ENCODE assay signal across 12 cellular contexts in genomic region chr11:124898711-124899110, GRCh38. TPM values are rescaled to one million over a fixed set of nuclear protein-coding genes. Genes with fewer than 3 reads are reported as not detected.
DNase-seq lines count a peak whose midpoint lies in the region; ATAC-seq lines count a peak whose summit lies in the region.
"Had no signal": no experiment of that assay in that cellular context is flagged by ENCODE, and none has a peak within 500 bp of the region (broad histone marks: within the 10 kb centered on the region; RNA-seq: fewer than 3 reads in every experiment).

No MANE protein-coding gene starts in this region.

- no peaks in the 10 kb centered on the region for H3K27me3 ChIP-seq in naive thymus-derived CD4-positive, alpha-beta T cell (ENCODE audit: control insufficient read depth in 2 of 2, insufficient read depth in 2 of 2, low read length in 2 of 2)

- POLR2A ChIA-PET in naive thymus-derived CD4-positive, alpha-beta T cell (lab: Charles Lee): no interaction called here

- no peak overlapping the region for H3K27ac Mint-ChIP-seq in naive thymus-derived CD4-positive, alpha-beta T cell
- H3K27ac Mint-ChIP-seq: IgD-negative memory B cell; stimulated activated effector memory CD8-positive, alpha-beta T cell treated with anti-CD3 and anti-CD28 coated beads, Interleukin-12 subunit alpha, Interleukin-12 subunit beta, amount 100 ng/mL, for 72 hours had no signal

- H3K4me1 Mint-ChIP-seq in naive thymus-derived CD4-positive, alpha-beta T cell: peaks cover 0 to 10% (median 6%) of the 10 kb centered on the region in 7 donors

- no peak overlapping the region for H3K4me3 ChIP-seq in naive thymus-derived CD4-positive, alpha-beta T cell (ENCODE audit: low read length)

- intact Hi-C loops in naive thymus-derived CD4-positive, alpha-beta T cell (cut with micrococcal nuclease): no loop called here

- CTCF ChIA-PET in naive thymus-derived CD4-positive, alpha-beta T cell (lab: Charles Lee): interaction anchor here (0.6 to 1.1 kb wide), 2 partner anchors 18 to 51 kb away, joined by 3 to 5 read pairs; no protein-coding TSS in a partner anchor

- H3K36me3 Mint-ChIP-seq in naive thymus-derived CD4-positive, alpha-beta T cell: peaks cover 0 to 3% (median 0%) of the 10 kb centered on the region in 5 donors
- H3K36me3 Mint-ChIP-seq: stimulated activated effector memory CD8-positive, alpha-beta T cell treated with anti-CD3 and anti-CD28 coated beads, Interleukin-12 subunit alpha, Interleukin-12 subunit beta, amount 100 ng/mL, for 72 hours had no signal

- peak; percentile 13 for DNase-seq in 8988T
- peak; percentile 51 to 84 for DNase-seq in SW 1271 (lab: John Stamatoyannopoulos, UW)
- peak; percentile 64 for DNase-seq in fibroblast of the conjunctiva (ENCODE audit: low read depth)
- DNase-seq in myocyte (ENCODE audit: low read depth): peak; percentile 82
- DNase-seq in effector CD8-positive, alpha-beta T cell (lab: John Stamatoyannopoulos, UW): no peak
- DNase-seq in naive thymus-derived CD4-positive, alpha-beta T cell: no peak
- DNase-seq in NCI-H2029 (lab: John Stamatoyannopoulos, UW): no peak
- DNase-seq in GF-D8 (lab: John Stamatoyannopoulos, UW): no peak
- DNase-seq: activated naive CD4-positive, alpha-beta T cell treated with Interleukin-2 at 50 U/mL for 16 hours had no signal

- ATAC-seq in naive thymus-derived CD4-positive, alpha-beta T cell: no peak
- ATAC-seq: stimulated activated effector memory CD8-positive, alpha-beta T cell treated with anti-CD3 and anti-CD28 coated beads, Interleukin-12 subunit alpha, Interleukin-12 subunit beta, amount 100 ng/mL, for 72 hours had no signal

- peaks cover 7 to 28% (median 23%) of the 10 kb centered on the region in 5 donors for H3K27me3 Mint-ChIP-seq in naive thymus-derived CD4-positive, alpha-beta T cell

- no peak overlapping the region for H3K4me3 Mint-ChIP-seq in naive thymus-derived CD4-positive, alpha-beta T cell
- H3K4me3 Mint-ChIP-seq: IgD-negative memory B cell; stimulated activated effector memory CD8-positive, alpha-beta T cell treated with anti-CD3 and anti-CD28 coated beads, Interleukin-12 subunit alpha, Interleukin-12 subunit beta, amount 100 ng/mL, for 72 hours had no signal

- no peaks in the 10 kb centered on the region for H3K36me3 ChIP-seq in naive thymus-derived CD4-positive, alpha-beta T cell (ENCODE audit: control insufficient read depth in 2 of 3, insufficient read depth in 3 of 3, low read length in 3 of 3)

- H3K27ac ChIP-seq in naive thymus-derived CD4-positive, alpha-beta T cell (ENCODE audit: low read depth, low read length): no peak overlapping the region
- H3K27ac ChIP-seq: 22Rv1 had no signal

- no peaks in the 10 kb centered on the region for H3K9me3 Mint-ChIP-seq in naive thymus-derived CD4-positive, alpha-beta T cell
- H3K9me3 Mint-ChIP-seq: IgD-negative memory B cell; stimulated activated effector memory CD8-positive, alpha-beta T cell treated with anti-CD3 and anti-CD28 coated beads, Interleukin-12 subunit alpha, Interleukin-12 subunit beta, amount 100 ng/mL, for 72 hours had no signal

- no peaks in the 10 kb centered on the region for H3K9me3 ChIP-seq in naive thymus-derived CD4-positive, alpha-beta T cell (ENCODE audit: control insufficient read depth in 2 of 3, low read length in 3 of 3)

- no peaks in the 10 kb centered on the region for H3K4me1 ChIP-seq in naive thymus-derived CD4-positive, alpha-beta T cell (ENCODE audit: control insufficient read depth in 2 of 2, insufficient read depth in 2 of 2, low read length in 2 of 2)

RNA-seq across cellular contexts. Expression of gene ROBO4, which starts 1.0 kb away (rescaled TPM):
- total RNA-seq in myocyte: 3.4 and 10.5 TPM in 2 replicates
- 6.1 TPM for polyA plus RNA-seq in myocyte (2012)
- under 1 TPM in 2 of 5 experiments, not detected in 3; 0.19 to 0.29 TPM for total RNA-seq in naive thymus-derived CD4-positive, alpha-beta T cell
- polyA plus RNA-seq in naive thymus-derived CD4-positive, alpha-beta T cell: under 1 TPM in 1 of 2 donors, not detected in 1; 0.04 TPM
- polyA plus RNA-seq: IgD-negative memory B cell had no signal

RNA-seq across cellular contexts. Expression of gene HEPN1, which starts 20.3 kb away (rescaled TPM):
- not detected in 2 replicates for total RNA-seq in myocyte
- not detected for polyA plus RNA-seq in myocyte (2012)
- not detected for total RNA-seq in naive thymus-derived CD4-positive, alpha-beta T cell
- not detected for polyA plus RNA-seq in naive thymus-derived CD4-positive, alpha-beta T cell
- polyA plus RNA-seq: IgD-negative memory B cell had no signal

RNA-seq across cellular contexts. Expression of gene ROBO3, which starts 33.5 kb away (rescaled TPM):
- 14.1 and 17.0 TPM in 2 replicates for total RNA-seq in myocyte
- 10.9 TPM for polyA plus RNA-seq in myocyte (2012)
- 10 to 100 TPM in 4 of 5 experiments, 1 to 10 TPM in 1; 8.1 to 51.3 (median 38.0) TPM for total RNA-seq in naive thymus-derived CD4-positive, alpha-beta T cell
- 1 to 10 TPM; 3.6 to 8.5 TPM for polyA plus RNA-seq in naive thymus-derived CD4-positive, alpha-beta T cell
- polyA plus RNA-seq: IgD-negative memory B cell had no signal

RNA-seq across cellular contexts. Expression of gene HEPACAM, which starts 37.1 kb away (rescaled TPM):
- total RNA-seq in myocyte: not detected in 2 replicates
- not detected for polyA plus RNA-seq in myocyte (2012)
- not detected for total RNA-seq in naive thymus-derived CD4-positive, alpha-beta T cell
- not detected for polyA plus RNA-seq in naive thymus-derived CD4-positive, alpha-beta T cell
- polyA plus RNA-seq: IgD-negative memory B cell had no signal

RNA-seq across cellular contexts. Expression of gene CCDC15, which starts 55.3 kb away (rescaled TPM):
- total RNA-seq in myocyte: 1.7 and 1.8 TPM in 2 replicates
- polyA plus RNA-seq in myocyte (2012): 0.40 TPM
- total RNA-seq in naive thymus-derived CD4-positive, alpha-beta T cell: 1 to 10 TPM; 1.6 to 4.7 (median 2.7) TPM
- 1 to 10 TPM; 1.5 to 1.6 TPM for polyA plus RNA-seq in naive thymus-derived CD4-positive, alpha-beta T cell

Comparison
In these comparisons a context has a peak if more than half of its experiments do, and no peak if none do; other contexts are left out.
1. DNase-seq: peak in 8988T (single experiment), SW 1271 (2 of 2), fibroblast of the conjunctiva (single experiment) and myocyte (single experiment); none in effector CD8-positive, alpha-beta T cell (single experiment), naive thymus-derived CD4-positive, alpha-beta T cell (0 of 9), NCI-H2029 (single experiment) and GF-D8 (single experiment).